8 cellular contexts compared by ENCODE assay signal in genomic region chr6:157669747-157670216, GRCh38.
DNase-seq lines count a peak whose midpoint lies in the region; ATAC-seq and TF ChIP-seq lines count a peak whose summit lies in the region.

No MANE protein-coding gene starts in this region.

- H3K4me2 ChIP-seq in neural progenitor cell: peak overlapping the region; percentile 8

- no peaks in the 10 kb centered on the region for H3K9me3 ChIP-seq in neural progenitor cell (ENCODE audit: low read depth)

- no peak overlapping the region for H3K9ac ChIP-seq in neural progenitor cell

- H3F3A ChIP-seq in neural progenitor cell (ENCODE audit: low read depth): peaks cover 13% of the 10 kb centered on the region

- H4K20me1 ChIP-seq in neural progenitor cell (ENCODE audit: low read depth): no peaks in the 10 kb centered on the region

- TF ChIP-seq CTCF in foreskin keratinocyte (conservative IDR thresholded peaks at IDR 0.05): peak; percentile 50
- peak; percentile 24 for TF ChIP-seq CTCF in neural progenitor cell (IDR thresholded peaks at IDR 0.05)
- no peak for TF ChIP-seq CTCF in GM13976 (IDR thresholded peaks at IDR 0.05; ENCODE audit: borderline replicate concordance, control extremely low read depth, extremely low read depth, insufficient read depth, missing control alignments)

- H3K27me3 ChIP-seq in foreskin keratinocyte (no peaks in the 10 kb centered on the region), neural progenitor cell (no peaks in the 10 kb centered on the region)

- DNase-seq in UCSD-AML1 (lab: John Stamatoyannopoulos, UW; ENCODE audit: unreplicated experiment) (peak; percentile 79), foreskin keratinocyte (peak in 1 of 2 donors; percentile 29), neural progenitor cell (ENCODE audit: low spot score) (peak; percentile 78), GM13976 (ENCODE audit: low spot score) (no peak)
- DNase-seq in stimulated activated naive B cell treated with anti-CD40 and anti-IgM and Interleukin-4, amounts not matched to agents 10 μg/mL and 1 μg/mL and 100 μg/mL, for 72 hours: no peak

- no peak overlapping the region for H2AFZ ChIP-seq in neural progenitor cell (replicated peaks)

- no peaks in the 10 kb centered on the region for H3K9me3 Mint-ChIP-seq in neural progenitor cell
- H3K9me3 Mint-ChIP-seq in stimulated activated naive B cell treated with anti-CD40 and anti-IgM and Interleukin-4, amounts not matched to agents 10 μg/mL and 1 μg/mL and 100 μg/mL, for 72 hours: no peaks in the 10 kb centered on the region

- H3K36me3 ChIP-seq in neural progenitor cell: no peaks in the 10 kb centered on the region

- in situ Hi-C loops in GM13976 (cut with MboI; ENCODE audit: low sequenced_read_pairs, unreplicated experiment): loop anchor here (10.0 kb wide), 1 partner anchor 355 kb away; no protein-coding TSS in a partner anchor

- H3K27me3 Mint-ChIP-seq in neural progenitor cell (ENCODE audit: insufficient read depth, low read depth): peaks cover 4% of the 10 kb centered on the region
- no peaks in the 10 kb centered on the region for H3K27me3 Mint-ChIP-seq in stimulated activated naive B cell treated with anti-CD40 and anti-IgM and Interleukin-4, amounts not matched to agents 10 μg/mL and 1 μg/mL and 100 μg/mL, for 72 hours

- peaks cover 17% of the 10 kb centered on the region for H3K4me1 Mint-ChIP-seq in neural progenitor cell
- peaks cover 12 to 16% of the 10 kb centered on the region in 2 donors for H3K4me1 Mint-ChIP-seq in stimulated activated naive B cell treated with anti-CD40 and anti-IgM and Interleukin-4, amounts not matched to agents 10 μg/mL and 1 μg/mL and 100 μg/mL, for 72 hours

- peaks cover 7% of the 10 kb centered on the region for H3K4me1 ChIP-seq in foreskin keratinocyte
- peaks cover 17% of the 10 kb centered on the region for H3K4me1 ChIP-seq in neural progenitor cell

- no peak overlapping the region for H3K27ac Mint-ChIP-seq in neural progenitor cell
- no peak overlapping the region for H3K27ac Mint-ChIP-seq in stimulated activated naive B cell treated with anti-CD40 and anti-IgM and Interleukin-4, amounts not matched to agents 10 μg/mL and 1 μg/mL and 100 μg/mL, for 72 hours

- no peaks in the 10 kb centered on the region for H3K79me2 ChIP-seq in neural progenitor cell (ENCODE audit: low read depth)

- no peak overlapping the region for H3K4me3 Mint-ChIP-seq in neural progenitor cell
- no peak overlapping the region for H3K4me3 Mint-ChIP-seq in stimulated activated naive B cell treated with anti-CD40 and anti-IgM and Interleukin-4, amounts not matched to agents 10 μg/mL and 1 μg/mL and 100 μg/mL, for 72 hours

- ATAC-seq in HG02610 (IDR thresholded peaks at IDR 0.05; ENCODE audit: unreplicated experiment) (peak; percentile 37), foreskin keratinocyte (peak; percentile 78), GM18868 (IDR thresholded peaks at IDR 0.05; ENCODE audit: unreplicated experiment) (no peak), HG02970 (IDR thresholded peaks at IDR 0.05; ENCODE audit: low FRiP score, unreplicated experiment) (no peak)
- no peak for ATAC-seq in stimulated activated naive B cell treated with anti-CD40 and anti-IgM and Interleukin-4, amounts not matched to agents 10 μg/mL and 1 μg/mL and 100 μg/mL, for 72 hours (replicated peaks)

- H3K36me3 Mint-ChIP-seq in neural progenitor cell: peaks cover 7% of the 10 kb centered on the region
- H3K36me3 Mint-ChIP-seq in stimulated activated naive B cell treated with anti-CD40 and anti-IgM and Interleukin-4, amounts not matched to agents 10 μg/mL and 1 μg/mL and 100 μg/mL, for 72 hours: peaks cover 5 to 23% of the 10 kb centered on the region in 2 donors

- H3K4me3 ChIP-seq in neural progenitor cell: no peak overlapping the region

- H3K27ac ChIP-seq in foreskin keratinocyte (no peak overlapping the region), neural progenitor cell (no peak overlapping the region)

Comparison
In these comparisons a context has a peak if more than half of its experiments do, and no peak if none do; other contexts are left out.
1. ATAC-seq: peak in HG02610 (single experiment) and foreskin keratinocyte (single experiment); none in GM18868 (single experiment), HG02970 (single experiment) and stimulated activated naive B cell treated with anti-CD40 and anti-IgM and Interleukin-4, amounts not matched to agents 10 μg/mL and 1 μg/mL and 100 μg/mL, for 72 hours (0 of 2).
2. DNase-seq: peak in UCSD-AML1 (single experiment) and neural progenitor cell (single experiment); none in stimulated activated naive B cell treated with anti-CD40 and anti-IgM and Interleukin-4, amounts not matched to agents 10 μg/mL and 1 μg/mL and 100 μg/mL, for 72 hours (single experiment) and GM13976 (single experiment).